Comparison of ENCODE assay signal across 22 cellular contexts in the genomic region with DNA sequence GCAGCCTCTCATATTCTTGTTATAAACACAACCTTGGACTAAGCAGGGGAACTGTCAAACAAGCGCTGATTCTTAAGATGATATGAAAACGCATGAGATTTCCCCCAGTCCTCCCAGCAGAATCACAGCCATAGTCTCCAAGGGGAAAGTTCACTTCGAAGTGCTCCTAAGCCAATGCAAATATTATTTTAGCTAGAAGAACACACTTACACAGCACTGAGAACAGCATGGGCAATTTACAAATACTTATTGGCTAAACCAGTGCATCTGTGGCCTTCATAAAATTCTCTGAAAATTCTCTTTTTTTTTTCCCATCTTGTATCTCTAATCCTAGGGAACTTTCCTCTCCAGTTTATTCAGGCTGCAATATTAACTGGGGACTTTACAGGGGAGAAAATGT.
"Had no signal": no experiment of that assay in that cellular context is flagged by ENCODE, and none has a peak within 500 bp of the region (broad histone marks: within the 10 kb centered on the region; RNA-seq: fewer than 3 reads in every experiment).

No MANE protein-coding gene starts in this region.

- DNase-seq: activated B cell treated with CpG ODN at 0.5 μM for 24 hours; activated CD4-positive, alpha-beta T cell treated with anti-CD3 and anti-CD28 coated beads for 1 hour; activated CD4-positive, alpha-beta T cell treated with anti-CD3 and anti-CD28 coated beads, Interleukin-2, amount 10 ng/mL, durations not matched to agents 24 days and 14 days; activated CD4-positive, alpha-beta T cell treated with anti-CD3 and anti-CD28 coated beads, Interleukin-2, amount 50 U/mL, for 48 hours; activated CD8-positive, alpha-beta memory T cell treated with anti-CD3 and anti-CD28 coated beads, Interleukin-2, amount 10 ng/mL, durations not matched to agents 7 days and 5 days; activated effector memory CD4-positive, alpha-beta T cell treated with Interleukin-2 at 50 U/mL for 16 hours; activated naive CD4-positive, alpha-beta T cell; activated T-cell treated with anti-CD3 and anti-CD28 coated beads, Interleukin-2, amount 50 U/mL, for 24 hours; aorta; central memory CD4-positive, alpha-beta T cell; MG63; MV-4-11; NCI-H1105 treated with DMSO at 0.1 percent for 48 hours; NCI-H2171; NCI-H345; NCI-H510A treated with DMSO at 0.1 percent for 48 hours; NCI-H774; PC-3; SHP77 treated with DMSO at 0.1 percent for 48 hours; T-helper 17 cell; T-helper 9 cell had no signal

- H3K27me3 ChIP-seq: MG63 had no signal

- H3K9me3 ChIP-seq: MG63 had no signal

- ATAC-seq: activated CD8-positive, alpha-beta memory T cell treated with anti-CD3 and anti-CD28 coated beads, Interleukin-2, amount 10 ng/mL, durations not matched to agents 7 days and 5 days; PC-3; T-helper 17 cell had no signal

- H3K27ac ChIP-seq: KMS-11 had no signal

- H3K36me3 ChIP-seq: MG63 had no signal

- H3K9ac ChIP-seq: KMS-11 had no signal

- H3K4me2 ChIP-seq: KMS-11 had no signal

- H3K4me3 ChIP-seq: MG63 had no signal
